Comparison of ENCODE assay signal across 22 cellular contexts in genomic region chr4:111961806-111962205, GRCh38.
DNase-seq lines count a peak whose midpoint lies in the region; ATAC-seq, FAIRE-seq and TF ChIP-seq lines count a peak whose summit lies in the region.
"Had no signal": no experiment of that assay in that cellular context is flagged by ENCODE, and none has a peak within 500 bp of the region (broad histone marks: within the 10 kb centered on the region; RNA-seq: fewer than 3 reads in every experiment).

No MANE protein-coding gene starts in this region.

- H4K20me1 ChIP-seq in OCI-LY3 (ENCODE audit: insufficient read depth, low read length) = no peaks in the 10 kb centered on the region

- DNase-seq in AG08395 (ENCODE audit: low spot score) = peak; percentile 58
- DNase-seq in GM19239 (ENCODE audit: insufficient read length, low spot score) = no peak
- DNase-seq in epithelial cell of esophagus (ENCODE audit: low read depth) = peak; percentile 65
- DNase-seq in activated naive CD8-positive, alpha-beta T cell treated with anti-CD3 and anti-CD28 coated beads for 36 hours = no peak
- DNase-seq in GM13977 (ENCODE audit: low spot score) = no peak
- DNase-seq in HuH-7.5 (ENCODE audit: low spot score) = no peak
- DNase-seq: Calu3; CD4-positive, alpha-beta T cell; DMS79; GF-D8; NCI-H1048; NCI-H1694; NCI-H446; NCI-H774; T-cell had no signal

- H3K9me3 ChIP-seq in OCI-LY3 (ENCODE audit: insufficient read depth, low read length) = no peaks in the 10 kb centered on the region
- H3K9me3 ChIP-seq: HAP-1, SJSA1 had no signal

- H2AFZ ChIP-seq in OCI-LY3 (ENCODE audit: low read depth, low read length) = peak overlapping the region; percentile 45; the same call in 1 of the 2 replicates

- no peaks in the 10 kb centered on the region for H3K36me3 ChIP-seq in OCI-LY3 (replicated peaks; ENCODE audit: low read depth, low read length)
- H3K36me3 ChIP-seq: HAP-1, SJSA1 had no signal

- H3K4me3 ChIP-seq in OCI-LY3 (ENCODE audit: low read length) (no peak overlapping the region), epithelial cell of esophagus (ENCODE audit: low read length) (no peak overlapping the region)
- H3K4me3 ChIP-seq: HAP-1, K562, SJSA1 had no signal

- in situ Hi-C loops in GM13977 (cut with MboI; ENCODE audit: low pct_unique_long_range_greater_than_20kb, low sequenced_read_pairs, unreplicated experiment) = no loop called here

- peaks cover 57% of the 10 kb centered on the region for H3K4me1 ChIP-seq in OCI-LY3 (ENCODE audit: low read length)
- H3K4me1 ChIP-seq: HAP-1 had no signal

- ATAC-seq in GM18873 (IDR thresholded peaks at IDR 0.05; ENCODE audit: low FRiP score, unreplicated experiment) = no peak
- ATAC-seq: K562, T-cell had no signal

- no peak overlapping the region for H3K27ac Mint-ChIP-seq in activated naive CD8-positive, alpha-beta T cell treated with anti-CD3 and anti-CD28 coated beads for 36 hours
- H3K27ac Mint-ChIP-seq: CD4-positive, alpha-beta T cell; T-cell had no signal

- no peaks in the 10 kb centered on the region for H3K27me3 ChIP-seq in OCI-LY3 (ENCODE audit: low read depth, low read length)
- H3K27me3 ChIP-seq: SJSA1 had no signal

- H3K4me3 Mint-ChIP-seq in activated naive CD8-positive, alpha-beta T cell treated with anti-CD3 and anti-CD28 coated beads for 36 hours = no peak overlapping the region
- H3K4me3 Mint-ChIP-seq: CD4-positive, alpha-beta T cell; T-cell had no signal

- TF ChIP-seq CTCF in OCI-LY3 (IDR thresholded peaks at IDR 0.05; ENCODE audit: low read depth, low read length) = no peak
- no peak for TF ChIP-seq CTCF in epithelial cell of esophagus (IDR thresholded peaks at IDR 0.05; ENCODE audit: insufficient read depth, low read depth, low read length, missing control alignments)
- no peak for TF ChIP-seq CTCF in GM13977 (IDR thresholded peaks at IDR 0.05; ENCODE audit: extremely low read depth, insufficient read depth, missing control alignments)

- H3K27ac ChIP-seq in OCI-LY3 (ENCODE audit: low read length) = peak overlapping the region; percentile 69; the same call in 1 of the 2 replicates
- H3K27ac ChIP-seq: SJSA1 had no signal

- no peaks in the 10 kb centered on the region for H3K27me3 Mint-ChIP-seq in activated naive CD8-positive, alpha-beta T cell treated with anti-CD3 and anti-CD28 coated beads for 36 hours
- H3K27me3 Mint-ChIP-seq: CD4-positive, alpha-beta T cell had no signal

- H3K36me3 Mint-ChIP-seq in activated naive CD8-positive, alpha-beta T cell treated with anti-CD3 and anti-CD28 coated beads for 36 hours = no peaks in the 10 kb centered on the region
- H3K36me3 Mint-ChIP-seq: T-cell had no signal

- no peaks in the 10 kb centered on the region for H3K9me3 Mint-ChIP-seq in activated naive CD8-positive, alpha-beta T cell treated with anti-CD3 and anti-CD28 coated beads for 36 hours
- H3K9me3 Mint-ChIP-seq: CD4-positive, alpha-beta T cell had no signal

- FAIRE-seq in GM19239 (lab: Jason Lieb, UNC) = peak; percentile 26
- FAIRE-seq: A204.1, K562, RCC 7860 had no signal

- H3K79me2 ChIP-seq in OCI-LY3 (ENCODE audit: low read length) = no peaks in the 10 kb centered on the region

- no peaks in the 10 kb centered on the region for H3K4me1 Mint-ChIP-seq in activated naive CD8-positive, alpha-beta T cell treated with anti-CD3 and anti-CD28 coated beads for 36 hours
- H3K4me1 Mint-ChIP-seq: T-cell had no signal

- no peak overlapping the region for H3K9ac ChIP-seq in OCI-LY3 (ENCODE audit: low read length)

- no peak overlapping the region for H3K4me2 ChIP-seq in OCI-LY3 (ENCODE audit: low read length)

Comparison
In these comparisons a context has a peak if more than half of its experiments do, and no peak if none do; other contexts are left out.
1. DNase-seq: peak in AG08395 (single experiment) and epithelial cell of esophagus (single experiment); none in GM19239 (single experiment), activated naive CD8-positive, alpha-beta T cell treated with anti-CD3 and anti-CD28 coated beads for 36 hours (single experiment), GM13977 (single experiment) and HuH-7.5 (single experiment).